ENCODE assay signal across 18 cellular contexts in genomic region chr4:156945532-156945931, GRCh38. TPM values are rescaled to one million over a fixed set of nuclear protein-coding genes. Genes with fewer than 3 reads are reported as not detected.
A peak's percentile ranks its signal among the peaks of the same experiment; 100 is the strongest.
DNase-seq lines count a peak whose midpoint lies in the region; ATAC-seq and TF ChIP-seq lines count a peak whose summit lies in the region.
"Had no signal": no experiment of that assay in that cellular context is flagged by ENCODE, and none has a peak within 500 bp of the region (broad histone marks: within the 10 kb centered on the region; RNA-seq: fewer than 3 reads in every experiment).

No MANE protein-coding gene starts in this region.

- no peak overlapping the region for H2BK5ac ChIP-seq in mesendoderm (ENCODE audit: low read length)

- no peak overlapping the region for H2AK5ac ChIP-seq in mesendoderm (ENCODE audit: low read length)

- POLR2A ChIA-PET in HCT116 (lab: Charles Lee): interaction anchor here (2.6 kb wide), 1 partner anchor 14 kb away, joined by 8 read pairs; no protein-coding TSS in a partner anchor

- no peak overlapping the region for H2BK15ac ChIP-seq in mesendoderm (replicated peaks; ENCODE audit: low read depth)

- in situ Hi-C loops in G401 (cut with HindIII; ENCODE audit: low sequenced_read_pairs): no loop called here

- no peak overlapping the region for H3K18ac ChIP-seq in mesendoderm (ENCODE audit: low read length)

- H3K79me1 ChIP-seq in mesendoderm (ENCODE audit: low read length): no peaks in the 10 kb centered on the region

- peaks cover 26 to 45% of the 10 kb centered on the region in 2 experiments for H3K4me1 ChIP-seq in HCT116 (ENCODE audit: control insufficient read depth in 1 of 2, insufficient read depth in 2 of 2, low read length in 2 of 2)
- H3K4me1 ChIP-seq in adrenal gland (replicated peaks in 1 of 2): peaks cover 27 to 49% of the 10 kb centered on the region in 2 donors
- H3K4me1 ChIP-seq in smooth muscle cell (ENCODE audit: low read depth): peaks cover 42% of the 10 kb centered on the region
- H3K4me1 ChIP-seq in mesendoderm (ENCODE audit: control insufficient read depth, low read depth, low read length): no peaks in the 10 kb centered on the region

- H4K5ac ChIP-seq in mesendoderm (ENCODE audit: low read length): no peak overlapping the region

- no peak for ATAC-seq in HCT116
- ATAC-seq: left lung had no signal

- peak overlapping the region; percentile 13; the same call in 1 of the 2 replicates for H3K9ac ChIP-seq in HCT116 (ENCODE audit: low read length)
- H3K9ac ChIP-seq in smooth muscle cell (ENCODE audit: low read depth): peak overlapping the region; percentile 81
- H3K9ac ChIP-seq in mesendoderm (ENCODE audit: low read length): no peak overlapping the region

- H2AFZ ChIP-seq in HCT116 (ENCODE audit: low read depth, low read length, poor library complexity, severe bottlenecking) (peak overlapping the region; percentile 19), smooth muscle cell (ENCODE audit: low read depth) (no peak overlapping the region)
- H2AFZ ChIP-seq: PC-9 had no signal

- H2BK120ac ChIP-seq in mesendoderm (ENCODE audit: low read depth, low read length): no peak overlapping the region

- no peaks in the 10 kb centered on the region; the same call in 1 of the 2 replicates for H3K79me2 ChIP-seq in HCT116 (ENCODE audit: insufficient read depth, low read length)
- H3K79me2 ChIP-seq in smooth muscle cell (ENCODE audit: low read depth): peaks cover 89% of the 10 kb centered on the region
- H3K79me2 ChIP-seq in mesendoderm (ENCODE audit: control insufficient read depth, insufficient read depth, low read length): no peaks in the 10 kb centered on the region

- H3K27me3 ChIP-seq in HCT116 (ENCODE audit: insufficient read depth, low read length) (no peaks in the 10 kb centered on the region), adrenal gland (no peaks in the 10 kb centered on the region), smooth muscle cell (ENCODE audit: low read depth) (no peaks in the 10 kb centered on the region), mesendoderm (ENCODE audit: insufficient read depth, low read length, poor library complexity) (no peaks in the 10 kb centered on the region)
- H3K27me3 ChIP-seq: left lung had no signal

- TF ChIP-seq RAD21 in HCT116 (IDR thresholded peaks at IDR 0.05; ENCODE audit: low read depth): no peak

- CTCF ChIA-PET in HCT116 (lab: Charles Lee): interaction anchor here (1.7 kb wide), 1 partner anchor 24 kb away, joined by 4 read pairs; no protein-coding TSS in a partner anchor

- intact Hi-C loops in HCT116 (cut with micrococcal nuclease) (no loop called here), adrenal gland (cut with DNase I) (no loop called here)

- H3K23ac ChIP-seq in mesendoderm (ENCODE audit: low read length): no peak overlapping the region

- H3F3A ChIP-seq in smooth muscle cell (ENCODE audit: low read depth): peaks cover 17% of the 10 kb centered on the region

- H3K56ac ChIP-seq in mesendoderm (ENCODE audit: low read length): no peak overlapping the region

- no peak overlapping the region for H4K8ac ChIP-seq in mesendoderm (ENCODE audit: low read depth, low read length)

- no peaks in the 10 kb centered on the region for H3K9me2 ChIP-seq in HCT116 (ENCODE audit: insufficient read depth)

- H3K4me3 ChIP-seq in HCT116 (replicated peaks in 1 of 2; ENCODE audit: low read depth in 1 of 2, low read length in 2 of 2) (peak overlapping the region in 1 of 2 experiments; percentile 4; a peak in 1 of 4 replicates), adrenal gland (peak overlapping the region in 1 of 4 donors; percentile 3), smooth muscle cell (no peak overlapping the region), mesendoderm (ENCODE audit: low read length) (no peak overlapping the region)
- H3K4me3 ChIP-seq: left lung, PC-9 had no signal

- 24 to 31% (median 29%) methylated on average over 3 of the region's 3 CpGs for WGBS in adrenal gland, 4 donors
- 64% methylated on average over 3 of the region's 3 CpGs for WGBS in smooth muscle cell (ENCODE audit: low lambda C conversion rate)
- no CpG with 5 or more reads among the region's 3 CpGs for WGBS in mesendoderm (ENCODE audit: extremely low coverage, insufficient coverage, low lambda C conversion rate)

- H3K9me3 ChIP-seq in HCT116 (ENCODE audit: control insufficient read depth in 1 of 2, insufficient read depth in 1 of 2, low read depth in 1 of 2, low read length in 2 of 2): no peaks in the 10 kb centered on the region
- H3K9me3 ChIP-seq in adrenal gland (replicated peaks in 1 of 3): no peaks in the 10 kb centered on the region
- no peaks in the 10 kb centered on the region for H3K9me3 ChIP-seq in smooth muscle cell (replicated peaks; ENCODE audit: low read depth)
- H3K9me3 ChIP-seq: left lung had no signal

- TF ChIP-seq POLR2A in HCT116 (IDR thresholded peaks at IDR 0.05; ENCODE audit: borderline replicate concordance, extremely low read depth, insufficient read depth, insufficient read length) (no peak), adrenal gland (IDR thresholded peaks at IDR 0.05) (no peak)

- no peak for DNase-seq in HCT116 (ENCODE audit: low read depth, low spot score)
- DNase-seq in adrenal gland: peak in 1 of 7 donors; percentile 11
- DNase-seq in glomerular visceral epithelial cell (ENCODE audit: extremely low spot score): peak; percentile 56
- no peak for DNase-seq in smooth muscle cell (lab: John Stamatoyannopoulos, UW; ENCODE audit: unreplicated experiment)
- no peak for DNase-seq in GM10266 (ENCODE audit: extremely low spot score)
- no peak for DNase-seq in G401 (ENCODE audit: low spot score)
- no peak for DNase-seq in SW480 (ENCODE audit: low spot score)
- no peak for DNase-seq in mesendoderm
- DNase-seq: activated CD8-positive, alpha-beta memory T cell treated with anti-CD3 and anti-CD28 coated beads for 24 hours; CD4-positive, CD25-positive, alpha-beta regulatory T cell; left lung; MM.1S; NCI-H2171 treated with DMSO at 0.1 percent for 48 hours; occipital lobe; PC-9; stimulated activated CD4-positive, alpha-beta T cell treated with anti-CD3 and anti-CD28 coated beads, Interleukin-4, amount 100 ng/mL, for 1 hour; stimulated activated naive CD4-positive, alpha-beta T cell treated with Interleukin-2 at 50 U/mL for 16 hours; T-helper 9 cell had no signal

- H4K20me1 ChIP-seq in HCT116 (ENCODE audit: insufficient read depth): no peaks in the 10 kb centered on the region
- no peaks in the 10 kb centered on the region for H4K20me1 ChIP-seq in smooth muscle cell (ENCODE audit: low read depth)

- RAD21 ChIA-PET in HCT116 (lab: Charles Lee; ENCODE audit: low non-redundant PET in 1 of 2, low total read pairs in 2 of 2, uncharacterized antibody in 2 of 2, unreplicated experiment in 2 of 2): no interaction called here

- H3K27ac ChIP-seq in HCT116 (ENCODE audit: low read depth, low read length) (no peak overlapping the region), adrenal gland (peak overlapping the region in 3 of 5 donors; percentile 50 to 62 (median 61)), smooth muscle cell (ENCODE audit: low read depth) (peak overlapping the region; percentile 99), mesendoderm (ENCODE audit: low read depth, low read length) (no peak overlapping the region)
- H3K27ac ChIP-seq: PC-9 had no signal

- H3K4me2 ChIP-seq in HCT116 (ENCODE audit: low read length) (peak overlapping the region; percentile 65), smooth muscle cell (peak overlapping the region; percentile 72), mesendoderm (ENCODE audit: low read length) (no peak overlapping the region)
- H3K4me2 ChIP-seq: PC-9 had no signal

- no TSS peak for BruUV-seq in HCT116 (replicated peaks; lab: Mats Ljungman, UMichigan)

- H3K4ac ChIP-seq in mesendoderm (ENCODE audit: low read depth, low read length): no peak overlapping the region

- no peak for TF ChIP-seq CTCF in HCT116 (IDR thresholded peaks at IDR 0.05 in 2 of 3, conservative IDR thresholded peaks at IDR 0.05 in 1 of 3; ENCODE audit: borderline replicate concordance in 1 of 3, insufficient read depth in 1 of 3, low read depth in 2 of 3, low read length in 2 of 3)
- no peak for TF ChIP-seq CTCF in adrenal gland (IDR thresholded peaks at IDR 0.05)
- no peak for TF ChIP-seq CTCF in smooth muscle cell (IDR thresholded peaks at IDR 0.05; ENCODE audit: borderline replicate concordance, insufficient read depth, poor library complexity, severe bottlenecking)
- TF ChIP-seq CTCF in GM10266 (IDR thresholded peaks at IDR 0.05; ENCODE audit: control insufficient read depth, insufficient read depth, low read depth, missing control alignments): no peak

- no peaks in the 10 kb centered on the region for H3K36me3 ChIP-seq in HCT116 (ENCODE audit: control insufficient read depth in 1 of 2, insufficient read depth in 2 of 2, low read length in 2 of 2)
- no peaks in the 10 kb centered on the region for H3K36me3 ChIP-seq in adrenal gland (replicated peaks in 1 of 2)
- H3K36me3 ChIP-seq in smooth muscle cell (ENCODE audit: low read depth): no peaks in the 10 kb centered on the region
- no peaks in the 10 kb centered on the region for H3K36me3 ChIP-seq in mesendoderm (ENCODE audit: control insufficient read depth, insufficient read depth, low read length)
- H3K36me3 ChIP-seq: left lung had no signal

TF ChIP-seq in HCT116, 20 proteins besides CTCF, POLR2A, EP300 and RAD21:
- TF ChIP-seq MAX (IDR thresholded peaks at IDR 0.05) (no peak), YY1 (IDR thresholded peaks at IDR 0.05; ENCODE audit: extremely low read depth, insufficient replicate concordance, low read depth, low read length) (no peak)

RNA-seq across cellular contexts. Expression of gene PDGFC, which starts 26.1 kb away (rescaled TPM):
- 9.8 TPM for total RNA-seq in HCT116 (2021; ENCODE audit: unreplicated experiment)
- polyA plus RNA-seq in HCT116 (2012): 7.5 and 9.3 TPM in 2 replicates
- total RNA-seq in adrenal gland: 10 to 100 TPM; 32.2 to 77.2 (median 51.6) TPM
- 10 to 100 TPM in 1 of 3 donors, 1 to 10 TPM in 2; 6.0 to 18.2 (median 7.6) TPM for polyA plus RNA-seq in adrenal gland
- total RNA-seq in smooth muscle cell: 135 and 165 TPM in 2 replicates
- 56.5 and 77.8 TPM in 2 replicates for polyA plus RNA-seq in smooth muscle cell
- 28.2 and 28.3 TPM in 2 replicates for total RNA-seq in G401 (2014; rRNA removed; shearing (Covaris generic))
- 2.2 TPM for polyA plus RNA-seq in mesendoderm (2013, experiment 1 of 2)
- 2.1 TPM for polyA plus RNA-seq in mesendoderm (2013, experiment 2 of 2)
- polyA plus RNA-seq: CD4-positive, CD25-positive, alpha-beta regulatory T cell had no signal

Comparison
In these comparisons a context has a peak if more than half of its experiments do, and no peak if none do; other contexts are left out.
1. H3K27ac ChIP-seq: peak in adrenal gland (3 of 5) and smooth muscle cell (single experiment); none in HCT116 (single experiment) and mesendoderm (single experiment).